In the genomic region with DNA sequence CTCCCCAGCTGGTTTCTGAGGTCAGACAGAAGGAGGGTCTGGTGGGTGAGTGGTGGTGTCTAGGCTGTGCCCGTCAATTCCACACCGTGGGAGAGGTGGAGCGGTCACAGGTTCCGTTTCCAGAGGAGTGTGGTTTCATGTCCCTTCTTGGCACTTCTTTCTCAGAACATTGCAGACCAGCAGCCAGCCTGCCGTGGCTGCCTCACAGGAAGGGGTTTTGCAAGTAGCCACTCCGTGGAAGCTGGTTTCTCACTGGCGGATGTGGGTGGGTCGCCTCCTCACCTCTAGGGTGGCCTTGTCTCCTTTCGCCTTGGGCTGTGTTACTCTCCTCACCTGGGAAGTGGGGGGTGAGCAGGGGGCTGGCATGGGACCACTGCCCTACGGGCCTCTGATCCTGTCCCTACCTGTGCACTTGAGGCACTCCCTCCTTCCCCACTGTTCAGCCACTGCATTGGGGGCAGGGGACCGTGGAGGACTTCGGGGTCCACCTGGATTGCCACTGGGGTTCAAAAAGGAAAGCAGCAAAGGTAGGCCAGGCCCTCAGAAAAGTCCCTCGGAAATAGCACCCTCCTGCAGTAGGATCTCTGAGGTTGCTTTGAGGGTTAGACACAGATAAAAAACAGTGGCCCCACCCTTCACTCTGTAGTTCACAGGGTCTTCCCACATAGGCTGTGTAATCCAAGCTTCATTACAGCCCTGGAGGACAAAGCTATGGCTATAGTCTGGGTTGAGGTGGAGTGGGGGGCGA, we compare ENCODE assay signal across 8 cellular contexts. TPM values are rescaled to one million over a fixed set of nuclear protein-coding genes. Genes with fewer than 3 reads are reported as not detected.
DNase-seq lines count a peak whose midpoint lies in the region; TF ChIP-seq lines count a peak whose summit lies in the region.

No MANE protein-coding gene starts in this region.

- H3K27me3 ChIP-seq in left ventricle myocardium inferior (ENCODE audit: low read depth) (no peaks in the 10 kb centered on the region), HAP-1 (ENCODE audit: low read depth) (no peaks in the 10 kb centered on the region)

- H3K4me1 ChIP-seq in left ventricle myocardium inferior (peaks cover 92% of the 10 kb centered on the region), HAP-1 (peaks cover 15% of the 10 kb centered on the region)

- H3K4me3 ChIP-seq in left ventricle myocardium inferior (peak overlapping the region; percentile 12), HAP-1 (no peak overlapping the region)

- intact Hi-C loops in left ventricle myocardium inferior (cut with micrococcal nuclease) = no loop called here

- H3K4me1 Mint-ChIP-seq in stimulated activated naive CD8-positive, alpha-beta T cell treated with anti-CD3 and anti-CD28 coated beads, Interleukin-15, Interleukin-2, amounts not matched to agents 100 ng/mL and 50 ng/mL, for 24 hours (ENCODE audit: low read depth) = peaks cover 100% of the 10 kb centered on the region
- H3K4me1 Mint-ChIP-seq in glutamatergic neuron (ENCODE audit: low read depth, unreplicated experiment) = peaks cover 35% of the 10 kb centered on the region

- no peaks in the 10 kb centered on the region for H3K9me3 Mint-ChIP-seq in stimulated activated naive CD8-positive, alpha-beta T cell treated with anti-CD3 and anti-CD28 coated beads, Interleukin-15, Interleukin-2, amounts not matched to agents 100 ng/mL and 50 ng/mL, for 24 hours
- peaks cover 12% of the 10 kb centered on the region for H3K9me3 Mint-ChIP-seq in glutamatergic neuron (ENCODE audit: unreplicated experiment)

- peak overlapping the region; percentile 99 for H3K27ac Mint-ChIP-seq in stimulated activated naive CD8-positive, alpha-beta T cell treated with anti-CD3 and anti-CD28 coated beads, Interleukin-15, Interleukin-2, amounts not matched to agents 100 ng/mL and 50 ng/mL, for 24 hours
- no peak overlapping the region for H3K27ac Mint-ChIP-seq in glutamatergic neuron (ENCODE audit: unreplicated experiment)

- peak; percentile 67 to 71 for DNase-seq in NOMO-1 (lab: John Stamatoyannopoulos, UW; ENCODE audit: unreplicated experiment in 2 of 2)
- peak; percentile 76 for DNase-seq in activated CD8-positive, alpha-beta memory T cell treated with anti-CD3 and anti-CD28 coated beads, Interleukin-2, amount 50 U/mL, for 48 hours
- DNase-seq in left ventricle myocardium inferior = peak; percentile 39
- no peak for DNase-seq in glutamatergic neuron
- DNase-seq in superior temporal gyrus (ENCODE audit: extremely low spot score) = no peak
- no peak for DNase-seq in HAP-1 (ENCODE audit: low spot score in 2 of 2)
- DNase-seq in ecto neural progenitor cell (ENCODE audit: low spot score) = no peak

- no peaks in the 10 kb centered on the region for H3K27me3 Mint-ChIP-seq in stimulated activated naive CD8-positive, alpha-beta T cell treated with anti-CD3 and anti-CD28 coated beads, Interleukin-15, Interleukin-2, amounts not matched to agents 100 ng/mL and 50 ng/mL, for 24 hours
- peaks cover 3% of the 10 kb centered on the region for H3K27me3 Mint-ChIP-seq in glutamatergic neuron (ENCODE audit: unreplicated experiment)

- H3K4me3 Mint-ChIP-seq in stimulated activated naive CD8-positive, alpha-beta T cell treated with anti-CD3 and anti-CD28 coated beads, Interleukin-15, Interleukin-2, amounts not matched to agents 100 ng/mL and 50 ng/mL, for 24 hours = peak overlapping the region; percentile 64
- no peak overlapping the region for H3K4me3 Mint-ChIP-seq in glutamatergic neuron (ENCODE audit: unreplicated experiment)

- peak overlapping the region; percentile 58 for H3K27ac ChIP-seq in left ventricle myocardium inferior (replicated peaks)

- H3K36me3 ChIP-seq in left ventricle myocardium inferior (peaks cover 36% of the 10 kb centered on the region), HAP-1 (replicated peaks) (no peaks in the 10 kb centered on the region)

- peaks cover 52% of the 10 kb centered on the region for H3K36me3 Mint-ChIP-seq in stimulated activated naive CD8-positive, alpha-beta T cell treated with anti-CD3 and anti-CD28 coated beads, Interleukin-15, Interleukin-2, amounts not matched to agents 100 ng/mL and 50 ng/mL, for 24 hours (ENCODE audit: low read depth)
- H3K36me3 Mint-ChIP-seq in glutamatergic neuron (ENCODE audit: unreplicated experiment) = peaks cover 15% of the 10 kb centered on the region

- in situ Hi-C loops in HAP-1 (cut with MboI; ENCODE audit: low sequenced_read_pairs) = no loop called here

- H3K9me3 ChIP-seq in left ventricle myocardium inferior (replicated peaks) = no peaks in the 10 kb centered on the region
- no peaks in the 10 kb centered on the region for H3K9me3 ChIP-seq in HAP-1

- TF ChIP-seq CTCF in left ventricle myocardium inferior (IDR thresholded peaks at IDR 0.05; ENCODE audit: borderline replicate concordance) (no peak), glutamatergic neuron (IDR thresholded peaks at IDR 0.05; ENCODE audit: partially characterized antibody, unreplicated experiment) (no peak)

RNA-seq across cellular contexts. Expression of gene TSPAN14, which starts 33.9 kb away (rescaled TPM):
- total RNA-seq in left ventricle myocardium inferior (33.4 TPM), glutamatergic neuron (ENCODE audit: unreplicated experiment) (141 TPM)

RNA-seq across cellular contexts. Expression of gene SH2D4B, which starts 49.7 kb away (rescaled TPM):
- total RNA-seq in left ventricle myocardium inferior (not detected), glutamatergic neuron (ENCODE audit: unreplicated experiment) (0.12 TPM)

Comparison
In these comparisons a context has a peak if more than half of its experiments do, and no peak if none do; other contexts are left out.
1. DNase-seq: peak in NOMO-1 (2 of 2), activated CD8-positive, alpha-beta memory T cell treated with anti-CD3 and anti-CD28 coated beads, Interleukin-2, amount 50 U/mL, for 48 hours (single experiment) and left ventricle myocardium inferior (single experiment); none in glutamatergic neuron (single experiment), superior temporal gyrus (single experiment), HAP-1 (0 of 2) and ecto neural progenitor cell (single experiment).